23 cellular contexts compared by ENCODE assay signal in the genomic region with DNA sequence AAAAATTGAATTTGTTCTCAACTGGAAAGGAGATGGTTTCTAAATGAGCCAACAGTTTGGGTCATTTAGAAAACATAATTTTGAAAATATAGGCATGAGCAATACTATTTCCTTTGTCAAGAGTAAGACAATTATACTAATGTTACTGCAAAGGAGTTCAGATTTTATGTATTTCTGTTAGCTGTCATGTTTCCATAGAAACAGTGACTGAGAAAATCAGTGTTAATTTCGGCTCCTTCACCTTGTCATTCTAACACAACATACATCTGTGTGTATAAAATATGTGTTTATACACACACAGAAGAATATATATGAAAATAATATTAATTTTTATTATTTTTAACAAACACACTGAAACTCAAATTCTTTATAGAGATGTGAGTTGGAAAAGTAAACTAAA.
"Had no signal": no experiment of that assay in that cellular context is flagged by ENCODE, and none has a peak within 500 bp of the region (broad histone marks: within the 10 kb centered on the region; RNA-seq: fewer than 3 reads in every experiment).

No MANE protein-coding gene starts in this region.

- H3K27me3 ChIP-seq: colonic mucosa, esophagus muscularis mucosa, esophagus squamous epithelium, foreskin keratinocyte, gastrocnemius medialis, gastroesophageal sphincter, heart left ventricle, heart right ventricle had no signal

- DNase-seq: colonic mucosa; cortex of kidney; dermis blood vessel endothelial cell; dorsolateral prefrontal cortex; effector CD4-positive, alpha-beta T cell; effector CD8-positive, alpha-beta T cell; effector memory CD4-positive, alpha-beta T cell; effector memory CD8-positive, alpha-beta T cell; endodermal cell; erythroblast; esophagus squamous epithelium; foreskin fibroblast; foreskin keratinocyte; foreskin melanocyte; gastrocnemius medialis; glutamatergic neuron; head of caudate nucleus; heart left ventricle; heart right ventricle had no signal

- H3K27ac ChIP-seq: colonic mucosa, coronary artery, dorsolateral prefrontal cortex, epithelial cell of prostate, esophagus muscularis mucosa, esophagus squamous epithelium, foreskin keratinocyte, gastrocnemius medialis, gastroesophageal sphincter, heart left ventricle, heart right ventricle had no signal

- H3K36me3 ChIP-seq: colonic mucosa, esophagus muscularis mucosa, esophagus squamous epithelium, gastrocnemius medialis, gastroesophageal sphincter, heart left ventricle, heart right ventricle had no signal

- H3K4me3 ChIP-seq: colonic mucosa, coronary artery, dorsolateral prefrontal cortex, esophagus muscularis mucosa, esophagus squamous epithelium, gastrocnemius medialis, gastroesophageal sphincter, heart left ventricle, heart right ventricle had no signal

- H3K9me3 ChIP-seq: colonic mucosa, esophagus muscularis mucosa, esophagus squamous epithelium, gastrocnemius medialis, gastroesophageal sphincter, heart left ventricle had no signal
